Comparison of ENCODE assay signal across 27 cellular contexts in the genomic region with DNA sequence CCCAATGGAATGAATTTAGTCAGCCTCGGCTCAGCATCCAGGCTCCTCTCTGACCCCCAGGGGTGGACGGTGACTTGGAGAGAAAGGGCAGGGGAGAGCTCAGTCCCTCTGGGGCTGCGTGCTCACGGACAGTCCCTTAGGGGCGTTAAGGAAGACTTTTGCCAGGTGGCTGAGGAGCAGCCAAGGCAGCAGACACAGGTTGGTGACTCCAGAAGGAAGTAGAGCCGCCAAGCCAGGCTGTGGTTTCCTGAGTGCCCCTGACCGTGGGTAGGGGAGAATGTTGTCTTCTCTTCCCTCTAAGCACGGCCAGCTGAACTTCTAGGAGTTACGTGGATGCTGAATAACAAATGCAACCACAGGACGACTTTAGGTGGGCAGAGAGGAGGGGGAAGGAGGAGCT.
DNase-seq lines count a peak whose midpoint lies in the region; ATAC-seq lines count a peak whose summit lies in the region.
"Had no signal": no experiment of that assay in that cellular context is flagged by ENCODE, and none has a peak within 500 bp of the region (broad histone marks: within the 10 kb centered on the region; RNA-seq: fewer than 3 reads in every experiment).

No MANE protein-coding gene starts in this region.

- no peak overlapping the region for H3K27ac ChIP-seq in naive thymus-derived CD4-positive, alpha-beta T cell (ENCODE audit: low read depth, low read length)
- H3K27ac ChIP-seq: HL-60, right atrium auricular region, SK-N-MC, WERI-Rb-1 had no signal

- H3K36me3 Mint-ChIP-seq in activated T-cell treated with anti-CD3 and anti-CD28 coated beads, Interleukin-2, amount 50 U/mL, for 24 hours (ENCODE audit: low read depth): no peaks in the 10 kb centered on the region
- no peaks in the 10 kb centered on the region for H3K36me3 Mint-ChIP-seq in T-helper 17 cell (ENCODE audit: low read depth)
- H3K36me3 Mint-ChIP-seq in naive thymus-derived CD4-positive, alpha-beta T cell: peaks cover 0 to 20% (median 0%) of the 10 kb centered on the region in 5 donors
- H3K36me3 Mint-ChIP-seq: CD14-positive monocyte had no signal

- H3K9me3 Mint-ChIP-seq in activated T-cell treated with anti-CD3 and anti-CD28 coated beads, Interleukin-2, amount 50 U/mL, for 24 hours: no peaks in the 10 kb centered on the region
- H3K9me3 Mint-ChIP-seq in naive thymus-derived CD4-positive, alpha-beta T cell: peaks cover 0 to 2% (median 0%) of the 10 kb centered on the region in 11 donors
- H3K9me3 Mint-ChIP-seq: CD14-positive monocyte, GM23338 had no signal

- H3K27me3 Mint-ChIP-seq in activated T-cell treated with anti-CD3 and anti-CD28 coated beads, Interleukin-2, amount 50 U/mL, for 24 hours: peaks cover 8% of the 10 kb centered on the region
- no peaks in the 10 kb centered on the region for H3K27me3 Mint-ChIP-seq in T-helper 17 cell
- no peaks in the 10 kb centered on the region for H3K27me3 Mint-ChIP-seq in naive thymus-derived CD4-positive, alpha-beta T cell

- peak overlapping the region; percentile 91 for H3K27ac Mint-ChIP-seq in activated T-cell treated with anti-CD3 and anti-CD28 coated beads, Interleukin-2, amount 50 U/mL, for 24 hours
- H3K27ac Mint-ChIP-seq in T-helper 17 cell: no peak overlapping the region
- H3K27ac Mint-ChIP-seq in naive thymus-derived CD4-positive, alpha-beta T cell: peak overlapping the region in 4 of 9 donors; percentile 7 to 97 (median 50)
- H3K27ac Mint-ChIP-seq: activated CD8-positive, alpha-beta T cell treated with anti-CD3 and anti-CD28 coated beads, Interleukin-2, amount 10 ng/mL, durations not matched to agents 7 days and 5 days; endodermal cell; GM23338 had no signal

- no peak overlapping the region for H3K4me3 ChIP-seq in naive thymus-derived CD4-positive, alpha-beta T cell (ENCODE audit: low read length)
- H3K4me3 ChIP-seq: GM23338, right atrium auricular region, SK-N-MC, tibial nerve had no signal

- no peak overlapping the region for H3K4me3 Mint-ChIP-seq in activated T-cell treated with anti-CD3 and anti-CD28 coated beads, Interleukin-2, amount 50 U/mL, for 24 hours
- H3K4me3 Mint-ChIP-seq in T-helper 17 cell: peak overlapping the region; percentile 43
- peak overlapping the region in 6 of 10 donors; percentile 16 to 65 (median 28) for H3K4me3 Mint-ChIP-seq in naive thymus-derived CD4-positive, alpha-beta T cell
- H3K4me3 Mint-ChIP-seq: activated CD8-positive, alpha-beta T cell treated with anti-CD3 and anti-CD28 coated beads, Interleukin-2, amount 10 ng/mL, durations not matched to agents 7 days and 5 days; CD14-positive monocyte; endodermal cell; GM23338 had no signal

- ATAC-seq in T-helper 17 cell (no peak), GM18868 (IDR thresholded peaks at IDR 0.05; ENCODE audit: unreplicated experiment) (no peak)
- ATAC-seq in naive thymus-derived CD4-positive, alpha-beta T cell: no peak
- ATAC-seq: activated CD8-positive, alpha-beta T cell treated with anti-CD3 and anti-CD28 coated beads, Interleukin-2, amount 10 ng/mL, durations not matched to agents 7 days and 5 days; esophagus mucosa; GM23338 had no signal

- H3K36me3 ChIP-seq in naive thymus-derived CD4-positive, alpha-beta T cell (ENCODE audit: control insufficient read depth in 2 of 3, insufficient read depth in 3 of 3, low read length in 3 of 3): no peaks in the 10 kb centered on the region
- H3K36me3 ChIP-seq: right atrium auricular region, tibial nerve, WERI-Rb-1 had no signal

- POLR2A ChIA-PET in naive thymus-derived CD4-positive, alpha-beta T cell (lab: Charles Lee): interaction anchor here (0.6 kb wide), 1 partner anchor 1702 kb away, joined by 3 read pairs; no protein-coding TSS in a partner anchor

- no peaks in the 10 kb centered on the region for H3K27me3 ChIP-seq in naive thymus-derived CD4-positive, alpha-beta T cell (ENCODE audit: control insufficient read depth in 2 of 2, insufficient read depth in 2 of 2, low read length in 2 of 2)
- H3K27me3 ChIP-seq: right atrium auricular region, tibial nerve had no signal

- CTCF ChIA-PET in naive thymus-derived CD4-positive, alpha-beta T cell (lab: Charles Lee): no interaction called here

- H3K4me1 ChIP-seq in naive thymus-derived CD4-positive, alpha-beta T cell (ENCODE audit: control insufficient read depth in 2 of 2, insufficient read depth in 2 of 2, low read length in 2 of 2): peaks cover 3 to 14% of the 10 kb centered on the region in 2 donors
- H3K4me1 ChIP-seq: right atrium auricular region had no signal

- intact Hi-C loops in naive thymus-derived CD4-positive, alpha-beta T cell (cut with micrococcal nuclease): loop anchor here in 1 of 2 donors (5.0 kb wide), 1 partner anchor 70 kb away; no protein-coding TSS in a partner anchor

- DNase-seq in activated T-cell treated with anti-CD3 and anti-CD28 coated beads, Interleukin-2, amount 50 U/mL, for 24 hours: no peak
- DNase-seq in activated T-cell treated with anti-CD3 and anti-CD28 coated beads for 4 hours (no peak), GDM1 (lab: John Stamatoyannopoulos, UW) (peak; percentile 12), T-helper 17 cell (no peak), COLO668 (lab: John Stamatoyannopoulos, UW; ENCODE audit: unreplicated experiment) (no peak)
- DNase-seq in naive thymus-derived CD4-positive, alpha-beta T cell: no peak
- DNase-seq: activated CD8-positive, alpha-beta T cell treated with anti-CD3 and anti-CD28 coated beads, Interleukin-2, amount 10 ng/mL, durations not matched to agents 7 days and 5 days; activated naive CD4-positive, alpha-beta T cell treated with Interleukin-2 at 50 U/mL for 16 hours; activated T-cell treated with anti-CD3 and anti-CD28 coated beads, Interleukin-2, amount 50 U/mL, for 1 hour; anterior cingulate cortex; cortex of kidney; endodermal cell; foreskin fibroblast; head of caudate nucleus; kidney glomerular epithelial cell; NCI-H1092; NCI-H1694 treated with DMSO at 0.1 percent for 48 hours; stimulated activated CD4-positive, alpha-beta T cell treated with anti-CD3 and anti-CD28 coated beads, Interleukin-2, amount 100 ng/mL, for 24 hours; WERI-Rb-1 had no signal

- H3K9me3 ChIP-seq in T-helper 17 cell (ENCODE audit: control insufficient read depth, low read length, poor library complexity, severe bottlenecking): no peaks in the 10 kb centered on the region
- no peaks in the 10 kb centered on the region for H3K9me3 ChIP-seq in naive thymus-derived CD4-positive, alpha-beta T cell (ENCODE audit: control insufficient read depth in 2 of 3, low read length in 3 of 3)
- H3K9me3 ChIP-seq: right atrium auricular region, tibial nerve had no signal

- peaks cover 49% of the 10 kb centered on the region for H3K4me1 Mint-ChIP-seq in activated T-cell treated with anti-CD3 and anti-CD28 coated beads, Interleukin-2, amount 50 U/mL, for 24 hours (ENCODE audit: low read depth)
- peaks cover 18% of the 10 kb centered on the region for H3K4me1 Mint-ChIP-seq in T-helper 17 cell
- H3K4me1 Mint-ChIP-seq in naive thymus-derived CD4-positive, alpha-beta T cell: peaks cover 6 to 57% (median 34%) of the 10 kb centered on the region in 7 donors
